In the genomic region with DNA sequence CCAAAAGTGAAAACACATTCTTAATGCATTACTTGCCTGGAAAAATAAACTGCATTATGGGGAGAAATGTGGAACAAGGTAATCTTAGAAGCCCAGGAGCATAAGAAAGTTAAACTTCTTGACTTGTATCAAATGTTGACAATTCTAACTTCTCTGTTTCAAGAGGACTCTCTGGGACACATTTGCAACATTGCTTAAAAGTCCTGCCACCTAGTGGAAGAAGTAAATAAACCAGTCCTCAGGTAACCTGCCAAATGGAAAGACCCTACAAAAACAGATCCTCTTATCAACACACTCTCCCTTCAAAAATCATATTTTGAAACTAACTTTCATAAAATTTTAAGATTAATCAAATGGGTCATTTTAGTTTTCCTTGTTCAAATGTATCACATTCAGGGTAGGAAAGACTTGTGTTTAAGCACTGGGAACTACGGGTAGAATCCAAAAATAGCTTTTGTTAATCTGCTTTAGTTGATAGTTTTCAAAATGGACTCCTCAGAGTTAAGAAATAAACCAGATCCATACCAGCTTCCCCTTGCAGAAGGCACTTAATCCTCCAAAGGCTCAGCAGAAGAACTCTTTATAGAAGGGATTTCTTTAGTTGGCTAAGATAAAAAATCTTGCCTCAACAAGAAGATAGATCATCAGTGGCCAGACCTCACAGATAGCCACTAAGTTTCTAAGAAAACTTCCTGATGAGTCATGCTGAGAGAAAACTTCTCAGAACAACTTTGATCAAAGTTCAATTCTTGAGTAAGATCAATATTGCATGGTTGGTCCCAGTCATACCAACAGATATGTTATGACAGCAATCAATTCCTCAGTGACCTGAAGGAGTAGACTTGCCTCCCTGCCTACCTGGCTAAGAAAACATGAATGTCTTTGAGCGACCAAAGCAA, we compare ENCODE assay signal across 8 cellular contexts.
DNase-seq lines count a peak whose midpoint lies in the region; ATAC-seq and TF ChIP-seq lines count a peak whose summit lies in the region.

No MANE protein-coding gene starts in this region.

- H3K9me3 ChIP-seq in cardiac muscle cell (ENCODE audit: low read depth) (no peaks in the 10 kb centered on the region), right cardiac atrium (ENCODE audit: control insufficient read depth, low read length) (no peaks in the 10 kb centered on the region), Peyer's patch (no peaks in the 10 kb centered on the region), spleen (peaks cover 0 to 12% (median 0%) of the 10 kb centered on the region in 8 donors)

- ATAC-seq in right cardiac atrium = no peak
- peak; percentile 60 for ATAC-seq in HG02970 (IDR thresholded peaks at IDR 0.05; ENCODE audit: low FRiP score, unreplicated experiment)
- no peak for ATAC-seq in HG03521 (IDR thresholded peaks at IDR 0.05; ENCODE audit: unreplicated experiment)

- DNase-seq in cardiac muscle cell (ENCODE audit: low read depth in 1 of 2, low spot score in 1 of 2) (peak; percentile 62 to 63), right cardiac atrium (no peak), Peyer's patch (no peak), foreskin fibroblast (peak; percentile 13 to 54), spleen (no peak)
- DNase-seq in stimulated activated CD4-positive, alpha-beta T cell treated with anti-CD3 and anti-CD28 coated beads, Interleukin-4, amount 100 ng/mL, for 24 hours = no peak

- 66% methylated on average over 2 of the region's 2 CpGs for WGBS in right cardiac atrium
- WGBS in spleen, 5 donors = 78 to 83% (median 80%) methylated on average over 2 of the region's 2 CpGs

- H3K36me3 ChIP-seq in cardiac muscle cell (no peaks in the 10 kb centered on the region), Peyer's patch (no peaks in the 10 kb centered on the region), spleen (no peaks in the 10 kb centered on the region)

- intact Hi-C loops in right cardiac atrium (cut with DNase I) (no loop called here), spleen (cut with DNase I; ENCODE audit: low total_unique reads) (loop anchor here (5.0 kb wide), 1 partner anchor 610 kb away; no protein-coding TSS in a partner anchor)

- TF ChIP-seq CTCF in cardiac muscle cell (IDR thresholded peaks at IDR 0.05; ENCODE audit: low read depth, low read length) = peak; percentile 62
- peak in 4 of 6 experiments; percentile 13 to 36 (median 29) for TF ChIP-seq CTCF in Peyer's patch (IDR thresholded peaks at IDR 0.05)
- TF ChIP-seq CTCF in foreskin fibroblast (IDR thresholded peaks at IDR 0.05; ENCODE audit: low read depth, low read length) = peak; percentile 52
- peak in 9 of 11 experiments; percentile 11 to 60 (median 33) for TF ChIP-seq CTCF in spleen (IDR thresholded peaks at IDR 0.05 in 8 of 11, conservative IDR thresholded peaks at IDR 0.05 in 3 of 11)

- H3K4me1 ChIP-seq in cardiac muscle cell (ENCODE audit: low read depth) (peaks cover 3% of the 10 kb centered on the region), right cardiac atrium (ENCODE audit: control insufficient read depth, insufficient read depth, low read length) (no peaks in the 10 kb centered on the region), Peyer's patch (no peaks in the 10 kb centered on the region), spleen (no peaks in the 10 kb centered on the region)

- H3K4me3 ChIP-seq in cardiac muscle cell (no peak overlapping the region), right cardiac atrium (ENCODE audit: low read length) (no peak overlapping the region), Peyer's patch (no peak overlapping the region), foreskin fibroblast (ENCODE audit: low read depth in 1 of 2, low read length in 2 of 2) (no peak overlapping the region), spleen (no peak overlapping the region)

- H3K27me3 ChIP-seq in cardiac muscle cell (no peaks in the 10 kb centered on the region), right cardiac atrium (ENCODE audit: control insufficient read depth, insufficient read depth) (no peaks in the 10 kb centered on the region), Peyer's patch (no peaks in the 10 kb centered on the region), spleen (replicated peaks in 1 of 7) (no peaks in the 10 kb centered on the region)

- peak overlapping the region; percentile 46 for H3K27ac ChIP-seq in cardiac muscle cell
- H3K27ac ChIP-seq in right cardiac atrium (ENCODE audit: low read length) = no peak overlapping the region
- H3K27ac ChIP-seq in Peyer's patch = no peak overlapping the region
- H3K27ac ChIP-seq in spleen = no peak overlapping the region

- no peak for TF ChIP-seq POLR2A in Peyer's patch (IDR thresholded peaks at IDR 0.05)
- TF ChIP-seq POLR2A in spleen (IDR thresholded peaks at IDR 0.05) = no peak

Comparison
In these comparisons a context has a peak if more than half of its experiments do, and no peak if none do; other contexts are left out.
1. DNase-seq: peak in cardiac muscle cell (2 of 2) and foreskin fibroblast (2 of 2); none in right cardiac atrium (0 of 3), Peyer's patch (0 of 3), spleen (single experiment) and stimulated activated CD4-positive, alpha-beta T cell treated with anti-CD3 and anti-CD28 coated beads, Interleukin-4, amount 100 ng/mL, for 24 hours (single experiment).
2. Peak in every context shown above with its lines, with median percentiles within 50 percentile points of each other: CTCF ChIP-seq.